Comparison of ENCODE assay signal across 13 cellular contexts in genomic region chr2:151063271-151063670, GRCh38.
DNase-seq lines count a peak whose midpoint lies in the region; ATAC-seq and TF ChIP-seq lines count a peak whose summit lies in the region.
"Had no signal": no experiment of that assay in that cellular context is flagged by ENCODE, and none has a peak within 500 bp of the region (broad histone marks: within the 10 kb centered on the region; RNA-seq: fewer than 3 reads in every experiment).

No MANE protein-coding gene starts in this region.

- peaks cover 4% of the 10 kb centered on the region for H3K27me3 Mint-ChIP-seq in activated CD4-positive, alpha-beta memory T cell treated with anti-CD3 and anti-CD28 coated beads, Interleukin-2, amount 10 ng/mL, durations not matched to agents 7 days and 5 days

- no peak overlapping the region for H3K14ac ChIP-seq in trophoblast cell (ENCODE audit: low read length)

- H3K79me2 ChIP-seq in trophoblast cell (ENCODE audit: control insufficient read depth, insufficient read depth, low read length, poor library complexity) = no peaks in the 10 kb centered on the region

- ATAC-seq in GM18868 (IDR thresholded peaks at IDR 0.05; ENCODE audit: unreplicated experiment) = no peak
- ATAC-seq: naive thymus-derived CD4-positive, alpha-beta T cell had no signal

- H3K23ac ChIP-seq in trophoblast cell (ENCODE audit: low read length) = no peak overlapping the region

- no peaks in the 10 kb centered on the region for H3K9me3 ChIP-seq in trophoblast cell (ENCODE audit: insufficient read depth, low read depth, low read length)

- no peaks in the 10 kb centered on the region for H3K4me1 Mint-ChIP-seq in activated CD4-positive, alpha-beta memory T cell treated with anti-CD3 and anti-CD28 coated beads, Interleukin-2, amount 10 ng/mL, durations not matched to agents 7 days and 5 days
- H3K4me1 Mint-ChIP-seq: activated naive CD8-positive, alpha-beta T cell treated with anti-CD3 and anti-CD28 coated beads, Interleukin-2, amount 10 ng/mL, durations not matched to agents 7 days and 5 days; naive thymus-derived CD4-positive, alpha-beta T cell had no signal

- POLR2A ChIA-PET in activated CD4-positive, alpha-beta memory T cell treated with anti-CD3 and anti-CD28 coated beads, Interleukin-2, amount 10 ng/mL, durations not matched to agents 7 days and 5 days (lab: Charles Lee) = no interaction called here

- H4K8ac ChIP-seq in trophoblast cell (ENCODE audit: low read depth, low read length) = no peak overlapping the region

- H2AFZ ChIP-seq in trophoblast cell (ENCODE audit: insufficient read depth, low read length, poor library complexity) = no peak overlapping the region

- no peaks in the 10 kb centered on the region for H3K9me3 Mint-ChIP-seq in activated CD4-positive, alpha-beta memory T cell treated with anti-CD3 and anti-CD28 coated beads, Interleukin-2, amount 10 ng/mL, durations not matched to agents 7 days and 5 days
- H3K9me3 Mint-ChIP-seq: activated naive CD8-positive, alpha-beta T cell treated with anti-CD3 and anti-CD28 coated beads, Interleukin-2, amount 10 ng/mL, durations not matched to agents 7 days and 5 days had no signal

- no peak overlapping the region for H3K4ac ChIP-seq in trophoblast cell (ENCODE audit: low read depth, low read length)

- no CpG with 5 or more reads among the region's 3 CpGs for WGBS in trophoblast cell (ENCODE audit: extremely low coverage, insufficient coverage, insufficient read length)

- H3K27ac Mint-ChIP-seq in activated CD4-positive, alpha-beta memory T cell treated with anti-CD3 and anti-CD28 coated beads, Interleukin-2, amount 10 ng/mL, durations not matched to agents 7 days and 5 days = no peak overlapping the region
- H3K27ac Mint-ChIP-seq: activated naive CD8-positive, alpha-beta T cell treated with anti-CD3 and anti-CD28 coated beads, Interleukin-2, amount 10 ng/mL, durations not matched to agents 7 days and 5 days; naive thymus-derived CD4-positive, alpha-beta T cell had no signal

- H3K4me2 ChIP-seq in trophoblast cell (ENCODE audit: low read length) = no peak overlapping the region

- H3K36me3 ChIP-seq in trophoblast cell (ENCODE audit: control insufficient read depth in 1 of 2, insufficient read depth in 2 of 2, low read length in 2 of 2) = no peaks in the 10 kb centered on the region

- H3K27ac ChIP-seq in trophoblast cell (ENCODE audit: low read depth, low read length) = peak overlapping the region; percentile 55

- H3K4me3 ChIP-seq in epithelial cell of esophagus (ENCODE audit: low read length) (no peak overlapping the region), trophoblast cell (ENCODE audit: low read depth, low read length) (no peak overlapping the region)

- H2BK120ac ChIP-seq in trophoblast cell (ENCODE audit: insufficient read depth, low read length, poor library complexity) = no peak overlapping the region

- TF ChIP-seq CTCF in epithelial cell of esophagus (IDR thresholded peaks at IDR 0.05; ENCODE audit: insufficient read depth, low read depth, low read length, missing control alignments) = no peak

- no peak overlapping the region for H4K12ac ChIP-seq in trophoblast cell (ENCODE audit: low read depth, low read length)

- no peak overlapping the region for H2BK5ac ChIP-seq in trophoblast cell (ENCODE audit: low read depth, low read length, poor library complexity)

- H2BK12ac ChIP-seq in trophoblast cell (ENCODE audit: low read length) = no peak overlapping the region

- H3K4me3 Mint-ChIP-seq in activated CD4-positive, alpha-beta memory T cell treated with anti-CD3 and anti-CD28 coated beads, Interleukin-2, amount 10 ng/mL, durations not matched to agents 7 days and 5 days = no peak overlapping the region
- H3K4me3 Mint-ChIP-seq: activated naive CD8-positive, alpha-beta T cell treated with anti-CD3 and anti-CD28 coated beads, Interleukin-2, amount 10 ng/mL, durations not matched to agents 7 days and 5 days; naive thymus-derived CD4-positive, alpha-beta T cell had no signal

- H4K91ac ChIP-seq in trophoblast cell (ENCODE audit: low read depth, low read length) = no peak overlapping the region

- H3K36me3 Mint-ChIP-seq in activated CD4-positive, alpha-beta memory T cell treated with anti-CD3 and anti-CD28 coated beads, Interleukin-2, amount 10 ng/mL, durations not matched to agents 7 days and 5 days (ENCODE audit: low read depth) = no peaks in the 10 kb centered on the region
- H3K36me3 Mint-ChIP-seq: activated naive CD8-positive, alpha-beta T cell treated with anti-CD3 and anti-CD28 coated beads, Interleukin-2, amount 10 ng/mL, durations not matched to agents 7 days and 5 days; naive thymus-derived CD4-positive, alpha-beta T cell had no signal

- no peak overlapping the region for H3K9ac ChIP-seq in trophoblast cell (ENCODE audit: low read length)

- H2AK5ac ChIP-seq in trophoblast cell (ENCODE audit: low read length) = no peak overlapping the region

- H3K79me1 ChIP-seq in trophoblast cell (ENCODE audit: low read length) = peaks cover 16% of the 10 kb centered on the region

- H3K18ac ChIP-seq in trophoblast cell (ENCODE audit: low read length) = no peak overlapping the region

- CTCF ChIA-PET in activated CD4-positive, alpha-beta memory T cell treated with anti-CD3 and anti-CD28 coated beads, Interleukin-2, amount 10 ng/mL, durations not matched to agents 7 days and 5 days (lab: Charles Lee) = no interaction called here

- no peaks in the 10 kb centered on the region for H3K27me3 ChIP-seq in trophoblast cell (ENCODE audit: insufficient read depth, low read length)

- H3K4me1 ChIP-seq in trophoblast cell (ENCODE audit: control insufficient read depth in 1 of 2, insufficient read depth in 2 of 2, low read length in 2 of 2) = peaks cover 3 to 9% of the 10 kb centered on the region in 2 experiments

- DNase-seq in GM04503 (ENCODE audit: low read depth) (peak; percentile 90), NCI-H226 (peak; percentile 79), epithelial cell of esophagus (ENCODE audit: low read depth) (peak; percentile 75), trophoblast cell (no peak), iPS-NIHi11 (ENCODE audit: low spot score) (no peak), MV-4-11 (lab: John Stamatoyannopoulos, UW) (no peak)
- no peak for DNase-seq in activated CD4-positive, alpha-beta memory T cell treated with anti-CD3 and anti-CD28 coated beads, Interleukin-2, amount 10 ng/mL, durations not matched to agents 7 days and 5 days
- DNase-seq: activated naive CD8-positive, alpha-beta T cell treated with anti-CD3 and anti-CD28 coated beads, Interleukin-2, amount 10 ng/mL, durations not matched to agents 7 days and 5 days; effector CD8-positive, alpha-beta T cell; stimulated activated CD4-positive, alpha-beta T cell treated with anti-CD3 and anti-CD28 coated beads, Interleukin-12 subunit alpha, Interleukin-12 subunit beta, amount 100 ng/mL, for 4 hours; stimulated activated CD8-positive, alpha-beta memory T cell treated with anti-CD3 and anti-CD28 coated beads, Interleukin-4, amount 100 ng/mL, for 48 hours had no signal

Comparison
In these comparisons a context has a peak if more than half of its experiments do, and no peak if none do; other contexts are left out.
1. DNase-seq: peak in GM04503 (single experiment), NCI-H226 (single experiment) and epithelial cell of esophagus (single experiment); none in trophoblast cell (0 of 2), iPS-NIHi11 (single experiment), MV-4-11 (single experiment) and activated CD4-positive, alpha-beta memory T cell treated with anti-CD3 and anti-CD28 coated beads, Interleukin-2, amount 10 ng/mL, durations not matched to agents 7 days and 5 days (single experiment).